Comparison of ENCODE assay signal across 9 cellular contexts in genomic region chr1:207619833-207620572, GRCh38. TPM values are rescaled to one million over a fixed set of nuclear protein-coding genes. Genes with fewer than 3 reads are reported as not detected.
DNase-seq lines count a peak whose midpoint lies in the region; ATAC-seq and TF ChIP-seq lines count a peak whose summit lies in the region.
"Had no signal": no experiment of that assay in that cellular context is flagged by ENCODE, and none has a peak within 500 bp of the region (broad histone marks: within the 10 kb centered on the region; RNA-seq: fewer than 3 reads in every experiment).

No MANE protein-coding gene starts in this region.

- H2AFZ ChIP-seq in neural progenitor cell (replicated peaks), result peak overlapping the region; percentile 81

- no peak overlapping the region for H3K4me3 ChIP-seq in fibroblast of pulmonary artery (replicated peaks; ENCODE audit: low read depth, low read length)
- no peak overlapping the region for H3K4me3 ChIP-seq in neural progenitor cell

- no peaks in the 10 kb centered on the region for H3K4me1 ChIP-seq in neural progenitor cell

- no peak overlapping the region for H3K27ac ChIP-seq in neural progenitor cell

- H3K27me3 ChIP-seq in neural progenitor cell, result no peaks in the 10 kb centered on the region

- TF ChIP-seq CTCF in CD14-positive monocyte (IDR thresholded peaks at IDR 0.05) (peak; percentile 84), fibroblast of pulmonary artery (IDR thresholded peaks at IDR 0.05; ENCODE audit: low read length, missing control alignments) (peak; percentile 81), neural progenitor cell (IDR thresholded peaks at IDR 0.05) (peak; percentile 71)

- H3K9me3 Mint-ChIP-seq in CD14-positive monocyte (peaks cover 0 to 2% (median 2%) of the 10 kb centered on the region in 7 donors), neural progenitor cell (no peaks in the 10 kb centered on the region)

- no peaks in the 10 kb centered on the region for H3K36me3 ChIP-seq in neural progenitor cell

- no peak overlapping the region for H3K9ac ChIP-seq in neural progenitor cell

- H3K4me1 Mint-ChIP-seq in CD14-positive monocyte (peaks cover 2% of the 10 kb centered on the region), T-helper 17 cell (peaks cover 4% of the 10 kb centered on the region), neural progenitor cell (peaks cover 4% of the 10 kb centered on the region)

- H3F3A ChIP-seq in neural progenitor cell (ENCODE audit: low read depth), result no peaks in the 10 kb centered on the region

- H3K79me2 ChIP-seq in neural progenitor cell (ENCODE audit: low read depth), result no peaks in the 10 kb centered on the region

- no peak overlapping the region for H3K4me2 ChIP-seq in neural progenitor cell

- H3K9me3 ChIP-seq in T-helper 17 cell (ENCODE audit: control insufficient read depth, low read length, poor library complexity, severe bottlenecking), result no peaks in the 10 kb centered on the region
- H3K9me3 ChIP-seq in neural progenitor cell (ENCODE audit: low read depth), result no peaks in the 10 kb centered on the region

- H3K36me3 Mint-ChIP-seq in CD14-positive monocyte, result peaks cover 74 to 90% of the 10 kb centered on the region in 2 donors
- no peaks in the 10 kb centered on the region for H3K36me3 Mint-ChIP-seq in T-helper 17 cell (ENCODE audit: low read depth)
- no peaks in the 10 kb centered on the region for H3K36me3 Mint-ChIP-seq in neural progenitor cell

- DNase-seq in CD14-positive monocyte (ENCODE audit: low spot score) (no peak), NCI-H1417 (lab: John Stamatoyannopoulos, UW) (peak; percentile 15 to 67 (median 22)), T-helper 17 cell (no peak), fibroblast of pulmonary artery (ENCODE audit: low read depth) (peak; percentile 59), neural progenitor cell (ENCODE audit: low spot score) (peak; percentile 73)
- no peak for DNase-seq in stimulated activated CD4-positive, alpha-beta T cell treated with anti-CD3 and anti-CD28 coated beads, Interleukin-12 subunit alpha, Interleukin-12 subunit beta, amount 100 ng/mL, for 4 hours

- H4K20me1 ChIP-seq in neural progenitor cell (ENCODE audit: low read depth), result no peaks in the 10 kb centered on the region

- intact Hi-C loops in CD14-positive monocyte (cut with micrococcal nuclease), result no loop called here

- H3K27me3 Mint-ChIP-seq in CD14-positive monocyte (ENCODE audit: low read depth in 3 of 3) (no peaks in the 10 kb centered on the region), T-helper 17 cell (peaks cover 8% of the 10 kb centered on the region), neural progenitor cell (ENCODE audit: insufficient read depth, low read depth) (no peaks in the 10 kb centered on the region)

- ATAC-seq in GM18499 (IDR thresholded peaks at IDR 0.05; ENCODE audit: insufficient read depth, unreplicated experiment) (peak; percentile 63), HG02852 (IDR thresholded peaks at IDR 0.05; ENCODE audit: unreplicated experiment) (peak; percentile 90), T-helper 17 cell (peak; percentile 85)

- H3K27ac Mint-ChIP-seq in CD14-positive monocyte, result peak overlapping the region in 2 of 7 donors; percentile 33 to 75
- H3K27ac Mint-ChIP-seq in T-helper 17 cell, result peak overlapping the region; percentile 27
- no peak overlapping the region for H3K27ac Mint-ChIP-seq in neural progenitor cell

- no peak overlapping the region for H3K4me3 Mint-ChIP-seq in CD14-positive monocyte
- no peak overlapping the region for H3K4me3 Mint-ChIP-seq in T-helper 17 cell
- no peak overlapping the region for H3K4me3 Mint-ChIP-seq in neural progenitor cell

RNA-seq across cellular contexts. Expression of gene CR1L, which starts 24.9 kb away (rescaled TPM):
- not detected for polyA plus RNA-seq in CD14-positive monocyte
- under 1 TPM in 1 of 2 donors, not detected in 1; 0.81 TPM for total RNA-seq in T-helper 17 cell
- not detected in 2 replicates for total RNA-seq in neural progenitor cell (ENCODE audit: low replicate concordance)
- total RNA-seq: T-helper 1 cell treated with Interleukin-12 subunit alpha and Interleukin-12 subunit beta and Interleukin-4 antibody, amounts not matched to agents 30 ng/mL and 1 ng/mL, for 36 hours had no signal

Comparison
In these comparisons a context has a peak if more than half of its experiments do, and no peak if none do; other contexts are left out.
1. DNase-seq: peak in NCI-H1417 (3 of 3), fibroblast of pulmonary artery (single experiment) and neural progenitor cell (single experiment); none in CD14-positive monocyte (single experiment), T-helper 17 cell (0 of 3) and stimulated activated CD4-positive, alpha-beta T cell treated with anti-CD3 and anti-CD28 coated beads, Interleukin-12 subunit alpha, Interleukin-12 subunit beta, amount 100 ng/mL, for 4 hours (single experiment).
2. Peak in every context shown above with its lines, with median percentiles within 50 percentile points of each other: CTCF ChIP-seq and ATAC-seq.